16 cellular contexts compared by ENCODE assay signal in genomic region chr9:136646827-136647711, GRCh38. TPM values are rescaled to one million over a fixed set of nuclear protein-coding genes. Genes with fewer than 3 reads are reported as not detected.
DNase-seq lines count a peak whose midpoint lies in the region; ATAC-seq and TF ChIP-seq lines count a peak whose summit lies in the region.
"Had no signal": no experiment of that assay in that cellular context is flagged by ENCODE, and none has a peak within 500 bp of the region (broad histone marks: within the 10 kb centered on the region; RNA-seq: fewer than 3 reads in every experiment).

No MANE protein-coding gene starts in this region.

- DNase-seq in GDM1 (lab: John Stamatoyannopoulos, UW) (peak; percentile 66), endothelial cell (ENCODE audit: low spot score) (no peak), lung (ENCODE audit: low spot score) (no peak), superior temporal gyrus (ENCODE audit: extremely low spot score) (no peak), pons (ENCODE audit: low spot score) (no peak)
- DNase-seq: activated CD8-positive, alpha-beta memory T cell treated with anti-CD3 and anti-CD28 coated beads, Interleukin-2, amount 50 U/mL, for 4 hours; activated naive CD4-positive, alpha-beta T cell; NCI-H1092 treated with DMSO at 0.1 percent for 48 hours; occipital lobe; stimulated activated CD4-positive, alpha-beta T cell treated with anti-CD3 and anti-CD28 coated beads, Interleukin-12 subunit alpha, Interleukin-12 subunit beta, amount 100 ng/mL, for 4 hours had no signal

- H3K27ac Mint-ChIP-seq in endothelial cell (ENCODE audit: unreplicated experiment): peak overlapping the region; percentile 99
- H3K27ac Mint-ChIP-seq: mesothelial cell of epicardium had no signal

- no peak for ATAC-seq in lung (ENCODE audit: insufficient read depth, low FRiP score)
- ATAC-seq in GM19395 (IDR thresholded peaks at IDR 0.05; ENCODE audit: unreplicated experiment): no peak
- ATAC-seq in HG03159 (IDR thresholded peaks at IDR 0.05; ENCODE audit: unreplicated experiment): no peak
- ATAC-seq: HCT116 had no signal

- 36 to 51% methylated on average over 25 to 29 of the region's 29 CpGs for WGBS in lung, 2 donors

- no peak for TF ChIP-seq CTCF in endothelial cell (IDR thresholded peaks at IDR 0.05; ENCODE audit: unreplicated experiment)
- TF ChIP-seq CTCF in lung (IDR thresholded peaks at IDR 0.05; ENCODE audit: control extremely low read depth, extremely low read depth): no peak

- peaks cover 35% of the 10 kb centered on the region for H3K4me1 Mint-ChIP-seq in endothelial cell (ENCODE audit: unreplicated experiment)

- H3K9ac ChIP-seq in subcutaneous abdominal adipose tissue (ENCODE audit: low read length in 5 of 5): peak overlapping the region in 3 of 5 donors; percentile 47 to 68 (median 56)

- H3K36me3 ChIP-seq in lung (ENCODE audit: control insufficient read depth in 2 of 2, insufficient read depth in 2 of 2, low read length in 2 of 2) (no peaks in the 10 kb centered on the region), subcutaneous abdominal adipose tissue (ENCODE audit: control insufficient read depth in 5 of 5, insufficient read depth in 5 of 5, low read length in 5 of 5) (no peaks in the 10 kb centered on the region)
- H3K36me3 ChIP-seq: SJCRH30 had no signal

- peak overlapping the region; percentile 88 to 91 for H3K27ac ChIP-seq in lung (ENCODE audit: low read depth in 1 of 2, low read length in 1 of 2)
- peak overlapping the region; percentile 85 for H3K27ac ChIP-seq in subcutaneous abdominal adipose tissue (ENCODE audit: low read depth, low read length)
- H3K27ac ChIP-seq: SJCRH30 had no signal

- H3K27me3 Mint-ChIP-seq in endothelial cell (ENCODE audit: unreplicated experiment): peaks cover 13% of the 10 kb centered on the region

- no peaks in the 10 kb centered on the region for H3K27me3 ChIP-seq in lung (ENCODE audit: control insufficient read depth, insufficient read depth)
- H3K27me3 ChIP-seq in subcutaneous abdominal adipose tissue (ENCODE audit: control insufficient read depth in 5 of 5, insufficient read depth in 4 of 5, low read length in 5 of 5): peaks cover 0 to 15% (median 13%) of the 10 kb centered on the region in 5 donors

- H3K4me1 ChIP-seq in lung (ENCODE audit: control insufficient read depth in 2 of 2, insufficient read depth in 2 of 2, low read length in 2 of 2) (peaks cover 0 to 4% of the 10 kb centered on the region in 2 donors), subcutaneous abdominal adipose tissue (ENCODE audit: control insufficient read depth in 5 of 5, insufficient read depth in 5 of 5, low read length in 5 of 5) (peaks cover 3 to 62% (median 30%) of the 10 kb centered on the region in 5 donors)

- H3K9me3 ChIP-seq in lung (ENCODE audit: control insufficient read depth in 2 of 2, insufficient read depth in 1 of 2, low read length in 1 of 2) (no peaks in the 10 kb centered on the region), subcutaneous abdominal adipose tissue (ENCODE audit: control insufficient read depth in 5 of 5, low read length in 5 of 5) (no peaks in the 10 kb centered on the region)
- H3K9me3 ChIP-seq: SJCRH30 had no signal

- H3K4me3 Mint-ChIP-seq in endothelial cell (ENCODE audit: unreplicated experiment): peak overlapping the region; percentile 56
- H3K4me3 Mint-ChIP-seq: mesothelial cell of epicardium had no signal

- peak overlapping the region; percentile 17 for H3K4me3 ChIP-seq in lung
- H3K4me3 ChIP-seq in subcutaneous abdominal adipose tissue (ENCODE audit: low read depth in 1 of 5, low read length in 5 of 5): peak overlapping the region in 4 of 5 donors; percentile 41 to 68 (median 58)
- H3K4me3 ChIP-seq: SJCRH30 had no signal

- no peaks in the 10 kb centered on the region for H3K36me3 Mint-ChIP-seq in endothelial cell (ENCODE audit: low read depth, unreplicated experiment)
- H3K36me3 Mint-ChIP-seq: mesothelial cell of epicardium had no signal

- no peaks in the 10 kb centered on the region for H3K9me3 Mint-ChIP-seq in endothelial cell (ENCODE audit: unreplicated experiment)

RNA-seq across cellular contexts. Expression of gene EGFL7, which starts 15.6 kb away (rescaled TPM):
- total RNA-seq in endothelial cell (ENCODE audit: unreplicated experiment) (945 TPM), lung (100 to 1,000 TPM; 128 to 177 TPM)
- polyA plus RNA-seq in lung: 100 to 1,000 TPM; 275 to 379 TPM

RNA-seq across cellular contexts. Expression of gene AGPAT2, which starts 40.2 kb away (rescaled TPM):
- total RNA-seq in endothelial cell (ENCODE audit: unreplicated experiment) (38.9 TPM), lung (100 to 1,000 TPM in 1 of 2 donors, 10 to 100 TPM in 1; 81.7 to 184 TPM)
- 100 to 1,000 TPM; 169 to 277 TPM for polyA plus RNA-seq in lung
